In the genomic region with DNA sequence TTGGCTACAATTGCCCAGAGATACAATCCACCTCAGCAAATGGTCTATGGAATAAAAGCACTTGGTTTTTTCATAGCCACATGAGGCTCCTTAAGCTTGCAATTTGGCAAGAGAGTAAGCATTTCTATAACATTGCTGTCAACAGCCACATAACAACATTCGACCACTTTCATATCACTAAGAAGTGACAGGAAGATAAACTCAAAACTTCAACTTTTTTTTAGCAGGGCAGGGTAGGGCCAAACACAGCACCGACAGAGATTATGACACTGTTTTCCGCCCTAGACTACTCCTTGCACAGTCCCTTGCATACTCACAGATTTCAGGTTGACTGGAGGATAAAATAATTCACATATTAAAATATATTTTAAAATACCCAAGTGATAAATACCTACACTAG, we compare ENCODE assay signal across 20 cellular contexts.
"Had no signal": no experiment of that assay in that cellular context is flagged by ENCODE, and none has a peak within 500 bp of the region (broad histone marks: within the 10 kb centered on the region; RNA-seq: fewer than 3 reads in every experiment).

No MANE protein-coding gene starts in this region.

- DNase-seq: effector CD4-positive, alpha-beta T cell; endodermal cell; erythroblast; hippocampal formation; kidney glomerular epithelial cell; lower lobe of right lung; mesendoderm; naive B cell; pancreas; right lobe of liver; spleen; stimulated activated CD4-positive, alpha-beta T cell treated with anti-CD3 and anti-CD28 coated beads, Interleukin-15, amount 100 ng/mL, for 24 hours; stimulated activated CD4-positive, alpha-beta T cell treated with anti-CD3 and anti-CD28 coated beads, Interleukin-2, amount 100 ng/mL, for 24 hours; stimulated activated CD4-positive, alpha-beta T cell treated with anti-CD3 and anti-CD28 coated beads, Interleukin-4, amount 100 ng/mL, for 4 hours; stimulated activated naive B cell treated with anti-CD40 and anti-IgM and Interleukin-4, amounts not matched to agents 10 μg/mL and 1 μg/mL and 100 μg/mL, for 72 hours; stimulated activated naive CD8-positive, alpha-beta T cell treated with anti-CD3 and anti-CD28 coated beads, Interleukin-15, amount 100 ng/mL, for 72 hours; testis; upper lobe of right lung had no signal

- ATAC-seq: left lobe of liver; lower lobe of right lung; stimulated activated naive B cell treated with anti-CD40 and anti-IgM and Interleukin-4, amounts not matched to agents 10 μg/mL and 1 μg/mL and 100 μg/mL, for 72 hours; stimulated activated naive CD8-positive, alpha-beta T cell treated with anti-CD3 and anti-CD28 coated beads, Interleukin-15, amount 100 ng/mL, for 72 hours; upper lobe of right lung had no signal

- H3K27ac Mint-ChIP-seq: endodermal cell; stimulated activated naive B cell treated with anti-CD40 and anti-IgM and Interleukin-4, amounts not matched to agents 10 μg/mL and 1 μg/mL and 100 μg/mL, for 72 hours had no signal

- H3K4me3 Mint-ChIP-seq: endodermal cell; naive B cell; neural crest cell; stimulated activated naive B cell treated with anti-CD40 and anti-IgM and Interleukin-4, amounts not matched to agents 10 μg/mL and 1 μg/mL and 100 μg/mL, for 72 hours; stimulated activated naive CD8-positive, alpha-beta T cell treated with anti-CD3 and anti-CD28 coated beads, Interleukin-15, amount 100 ng/mL, for 72 hours had no signal

- H3K9me3 Mint-ChIP-seq: endodermal cell; neural crest cell; stimulated activated naive B cell treated with anti-CD40 and anti-IgM and Interleukin-4, amounts not matched to agents 10 μg/mL and 1 μg/mL and 100 μg/mL, for 72 hours; stimulated activated naive CD8-positive, alpha-beta T cell treated with anti-CD3 and anti-CD28 coated beads, Interleukin-15, amount 100 ng/mL, for 72 hours had no signal

- FAIRE-seq: pancreas had no signal

- H3K4me1 Mint-ChIP-seq: neural crest cell had no signal

- H3K27me3 Mint-ChIP-seq: naive B cell; stimulated activated naive B cell treated with anti-CD40 and anti-IgM and Interleukin-4, amounts not matched to agents 10 μg/mL and 1 μg/mL and 100 μg/mL, for 72 hours; stimulated activated naive CD8-positive, alpha-beta T cell treated with anti-CD3 and anti-CD28 coated beads, Interleukin-15, amount 100 ng/mL, for 72 hours had no signal
